In genomic region chr6:121319112-121319553, GRCh38 we compare ENCODE assay signal across 9 cellular contexts. TPM values are rescaled to one million over a fixed set of nuclear protein-coding genes. Genes with fewer than 3 reads are reported as not detected.
DNase-seq lines count a peak whose midpoint lies in the region; ATAC-seq and TF ChIP-seq lines count a peak whose summit lies in the region.
"Had no signal": no experiment of that assay in that cellular context is flagged by ENCODE, and none has a peak within 500 bp of the region (broad histone marks: within the 10 kb centered on the region; RNA-seq: fewer than 3 reads in every experiment).

No MANE protein-coding gene starts in this region.

- H3K4me1 Mint-ChIP-seq in brain, result no peaks in the 10 kb centered on the region

- TF ChIP-seq CTCF in 22Rv1 (IDR thresholded peaks at IDR 0.05) (peak; percentile 22; the same call in 1 of the 2 replicates), brain (conservative IDR thresholded peaks at IDR 0.05) (peak; percentile 51 to 76)

- no peaks in the 10 kb centered on the region for H3K27me3 ChIP-seq in H7 (ENCODE audit: control insufficient read depth, insufficient read depth, low read length)

- H3K27ac Mint-ChIP-seq in brain, result no peak overlapping the region
- H3K27ac Mint-ChIP-seq: stimulated activated effector memory CD8-positive, alpha-beta T cell treated with anti-CD3 and anti-CD28 coated beads, Interleukin-12 subunit alpha, Interleukin-12 subunit beta, amount 100 ng/mL, for 72 hours had no signal

- DNase-seq in H7 (peak; percentile 15), kidney glomerular epithelial cell (lab: John Stamatoyannopoulos, UW) (peak; percentile 43), cerebellum (ENCODE audit: low spot score) (no peak)
- DNase-seq in stimulated activated naive CD4-positive, alpha-beta T cell (lab: John Stamatoyannopoulos, UW), result no peak
- DNase-seq in activated CD4-positive, alpha-beta T cell treated with anti-CD3 and anti-CD28 coated beads for 48 hours, result no peak

- H3K9me3 Mint-ChIP-seq in brain, result no peaks in the 10 kb centered on the region
- H3K9me3 Mint-ChIP-seq: stimulated activated effector memory CD8-positive, alpha-beta T cell treated with anti-CD3 and anti-CD28 coated beads, Interleukin-12 subunit alpha, Interleukin-12 subunit beta, amount 100 ng/mL, for 72 hours had no signal

- H3K27me3 Mint-ChIP-seq in brain, result peaks cover 2% of the 10 kb centered on the region

- peak overlapping the region in 4 of 5 experiments; percentile 28 to 70 (median 43) for H3K4me3 Mint-ChIP-seq in brain
- H3K4me3 Mint-ChIP-seq: stimulated activated effector memory CD8-positive, alpha-beta T cell treated with anti-CD3 and anti-CD28 coated beads, Interleukin-12 subunit alpha, Interleukin-12 subunit beta, amount 100 ng/mL, for 72 hours had no signal

- H3K36me3 ChIP-seq in H7 (replicated peaks; ENCODE audit: control insufficient read depth, insufficient read depth, low read length), result no peaks in the 10 kb centered on the region

- peaks cover 24% of the 10 kb centered on the region for H3K36me3 Mint-ChIP-seq in brain
- H3K36me3 Mint-ChIP-seq: stimulated activated effector memory CD8-positive, alpha-beta T cell treated with anti-CD3 and anti-CD28 coated beads, Interleukin-12 subunit alpha, Interleukin-12 subunit beta, amount 100 ng/mL, for 72 hours had no signal

- ATAC-seq in HG02588 (IDR thresholded peaks at IDR 0.05; ENCODE audit: unreplicated experiment), result no peak
- ATAC-seq: stimulated activated effector memory CD8-positive, alpha-beta T cell treated with anti-CD3 and anti-CD28 coated beads, Interleukin-12 subunit alpha, Interleukin-12 subunit beta, amount 100 ng/mL, for 72 hours had no signal

- no peak overlapping the region; the same call in 1 of the 2 replicates for H3K4me3 ChIP-seq in H7 (ENCODE audit: insufficient read depth, low read depth, low read length)

- no peak overlapping the region for H3K27ac ChIP-seq in 22Rv1

RNA-seq across cellular contexts. Expression of gene TBC1D32, which starts 15.1 kb away (rescaled TPM):
- total RNA-seq in H7 (2014; rRNA removed; shearing (Covaris generic)), result 5.4 and 6.0 TPM in 2 replicates
- 1.4 TPM for polyA plus RNA-seq in brain (ENCODE audit: insufficient read depth, low read depth, low replicate concordance)
- 44.4 TPM for total RNA-seq in cerebellum

Comparison
In these comparisons a context has a peak if more than half of its experiments do, and no peak if none do; other contexts are left out.
1. DNase-seq: peak in H7 (single experiment) and kidney glomerular epithelial cell (single experiment); none in stimulated activated naive CD4-positive, alpha-beta T cell (0 of 6), activated CD4-positive, alpha-beta T cell treated with anti-CD3 and anti-CD28 coated beads for 48 hours (single experiment) and cerebellum (single experiment).